ENCODE assay signal across 1 cellular context in the genomic region with DNA sequence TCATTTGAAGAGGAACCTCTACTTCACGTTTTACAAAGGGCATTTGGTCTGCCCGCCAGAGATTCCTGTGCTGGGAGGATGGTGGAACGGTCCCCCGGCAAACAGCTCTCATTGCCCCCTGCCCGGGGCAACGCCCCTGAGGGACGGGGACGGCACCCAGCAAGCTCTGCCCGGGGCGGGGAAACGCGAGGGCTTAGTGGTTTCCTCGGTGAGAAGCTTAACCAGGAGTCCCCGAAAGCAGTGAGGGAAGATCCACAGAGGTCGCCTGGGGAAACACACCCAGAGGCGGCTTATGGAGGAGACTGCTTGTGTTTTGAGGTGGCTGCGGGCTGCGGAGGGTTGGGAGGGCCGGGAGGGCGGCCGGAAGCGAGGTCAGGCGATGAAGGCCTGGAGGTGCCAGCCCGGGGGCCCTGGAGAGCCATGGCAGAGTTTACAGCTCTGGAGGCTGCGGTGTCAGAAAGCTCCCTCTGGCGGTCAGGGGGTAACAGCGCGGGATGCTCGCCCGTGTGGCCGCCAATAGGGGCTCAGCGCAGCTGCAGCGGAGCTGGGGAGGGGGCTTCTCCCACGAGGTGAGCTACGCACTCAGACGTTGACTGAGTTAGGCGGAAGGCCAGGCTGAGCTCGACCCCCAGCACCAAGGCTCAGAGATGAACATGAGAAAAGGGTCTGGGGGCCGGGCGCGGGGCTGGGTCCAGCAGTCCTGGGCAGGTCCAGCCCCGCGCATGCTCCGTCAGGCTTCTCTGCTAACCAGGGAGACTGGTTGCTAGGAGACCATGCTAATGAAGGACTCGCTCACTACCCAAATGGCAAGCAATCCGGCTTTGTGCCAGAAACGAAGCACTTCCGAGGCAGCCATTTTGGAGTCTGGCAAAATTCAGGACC.
A peak's percentile ranks its signal among the peaks of the same experiment; 100 is the strongest.
TF ChIP-seq lines count a peak whose summit lies in the region.

No MANE protein-coding gene starts in this region.

TF ChIP-seq in GM23338, 12 proteins besides CTCF, POLR2A, EP300 and RAD21:
- TF ChIP-seq, protein P1, sequence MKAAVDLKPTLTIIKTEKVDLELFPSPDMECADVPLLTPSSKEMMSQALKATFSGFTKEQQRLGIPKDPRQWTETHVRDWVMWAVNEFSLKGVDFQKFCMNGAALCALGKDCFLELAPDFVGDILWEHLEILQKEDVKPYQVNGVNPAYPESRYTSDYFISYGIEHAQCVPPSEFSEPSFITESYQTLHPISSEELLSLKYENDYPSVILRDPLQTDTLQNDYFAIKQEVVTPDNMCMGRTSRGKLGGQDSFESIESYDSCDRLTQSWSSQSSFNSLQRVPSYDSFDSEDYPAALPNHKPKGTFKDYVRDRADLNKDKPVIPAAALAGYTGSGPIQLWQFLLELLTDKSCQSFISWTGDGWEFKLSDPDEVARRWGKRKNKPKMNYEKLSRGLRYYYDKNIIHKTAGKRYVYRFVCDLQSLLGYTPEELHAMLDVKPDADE (IDR thresholded peaks at IDR 0.05): no peak
- TF ChIP-seq CREB1 (CRISPR knock-in tag; IDR thresholded peaks at IDR 0.05; ENCODE audit: low read depth) (peak; percentile 63), STAT1 (IDR thresholded peaks at IDR 0.05; ENCODE audit: unreplicated experiment) (no peak), POLR2AphosphoS5 (IDR thresholded peaks at IDR 0.05; ENCODE audit: low read depth) (peak; percentile 29), EZH2 (IDR thresholded peaks at IDR 0.05; ENCODE audit: low read depth, unreplicated experiment) (no peak), EZH2phosphoT487 (IDR thresholded peaks at IDR 0.05; ENCODE audit: unreplicated experiment) (no peak), ZNF114 (CRISPR knock-in tag; IDR thresholded peaks at IDR 0.05) (no peak)
- TF ChIP-seq, protein P2, sequence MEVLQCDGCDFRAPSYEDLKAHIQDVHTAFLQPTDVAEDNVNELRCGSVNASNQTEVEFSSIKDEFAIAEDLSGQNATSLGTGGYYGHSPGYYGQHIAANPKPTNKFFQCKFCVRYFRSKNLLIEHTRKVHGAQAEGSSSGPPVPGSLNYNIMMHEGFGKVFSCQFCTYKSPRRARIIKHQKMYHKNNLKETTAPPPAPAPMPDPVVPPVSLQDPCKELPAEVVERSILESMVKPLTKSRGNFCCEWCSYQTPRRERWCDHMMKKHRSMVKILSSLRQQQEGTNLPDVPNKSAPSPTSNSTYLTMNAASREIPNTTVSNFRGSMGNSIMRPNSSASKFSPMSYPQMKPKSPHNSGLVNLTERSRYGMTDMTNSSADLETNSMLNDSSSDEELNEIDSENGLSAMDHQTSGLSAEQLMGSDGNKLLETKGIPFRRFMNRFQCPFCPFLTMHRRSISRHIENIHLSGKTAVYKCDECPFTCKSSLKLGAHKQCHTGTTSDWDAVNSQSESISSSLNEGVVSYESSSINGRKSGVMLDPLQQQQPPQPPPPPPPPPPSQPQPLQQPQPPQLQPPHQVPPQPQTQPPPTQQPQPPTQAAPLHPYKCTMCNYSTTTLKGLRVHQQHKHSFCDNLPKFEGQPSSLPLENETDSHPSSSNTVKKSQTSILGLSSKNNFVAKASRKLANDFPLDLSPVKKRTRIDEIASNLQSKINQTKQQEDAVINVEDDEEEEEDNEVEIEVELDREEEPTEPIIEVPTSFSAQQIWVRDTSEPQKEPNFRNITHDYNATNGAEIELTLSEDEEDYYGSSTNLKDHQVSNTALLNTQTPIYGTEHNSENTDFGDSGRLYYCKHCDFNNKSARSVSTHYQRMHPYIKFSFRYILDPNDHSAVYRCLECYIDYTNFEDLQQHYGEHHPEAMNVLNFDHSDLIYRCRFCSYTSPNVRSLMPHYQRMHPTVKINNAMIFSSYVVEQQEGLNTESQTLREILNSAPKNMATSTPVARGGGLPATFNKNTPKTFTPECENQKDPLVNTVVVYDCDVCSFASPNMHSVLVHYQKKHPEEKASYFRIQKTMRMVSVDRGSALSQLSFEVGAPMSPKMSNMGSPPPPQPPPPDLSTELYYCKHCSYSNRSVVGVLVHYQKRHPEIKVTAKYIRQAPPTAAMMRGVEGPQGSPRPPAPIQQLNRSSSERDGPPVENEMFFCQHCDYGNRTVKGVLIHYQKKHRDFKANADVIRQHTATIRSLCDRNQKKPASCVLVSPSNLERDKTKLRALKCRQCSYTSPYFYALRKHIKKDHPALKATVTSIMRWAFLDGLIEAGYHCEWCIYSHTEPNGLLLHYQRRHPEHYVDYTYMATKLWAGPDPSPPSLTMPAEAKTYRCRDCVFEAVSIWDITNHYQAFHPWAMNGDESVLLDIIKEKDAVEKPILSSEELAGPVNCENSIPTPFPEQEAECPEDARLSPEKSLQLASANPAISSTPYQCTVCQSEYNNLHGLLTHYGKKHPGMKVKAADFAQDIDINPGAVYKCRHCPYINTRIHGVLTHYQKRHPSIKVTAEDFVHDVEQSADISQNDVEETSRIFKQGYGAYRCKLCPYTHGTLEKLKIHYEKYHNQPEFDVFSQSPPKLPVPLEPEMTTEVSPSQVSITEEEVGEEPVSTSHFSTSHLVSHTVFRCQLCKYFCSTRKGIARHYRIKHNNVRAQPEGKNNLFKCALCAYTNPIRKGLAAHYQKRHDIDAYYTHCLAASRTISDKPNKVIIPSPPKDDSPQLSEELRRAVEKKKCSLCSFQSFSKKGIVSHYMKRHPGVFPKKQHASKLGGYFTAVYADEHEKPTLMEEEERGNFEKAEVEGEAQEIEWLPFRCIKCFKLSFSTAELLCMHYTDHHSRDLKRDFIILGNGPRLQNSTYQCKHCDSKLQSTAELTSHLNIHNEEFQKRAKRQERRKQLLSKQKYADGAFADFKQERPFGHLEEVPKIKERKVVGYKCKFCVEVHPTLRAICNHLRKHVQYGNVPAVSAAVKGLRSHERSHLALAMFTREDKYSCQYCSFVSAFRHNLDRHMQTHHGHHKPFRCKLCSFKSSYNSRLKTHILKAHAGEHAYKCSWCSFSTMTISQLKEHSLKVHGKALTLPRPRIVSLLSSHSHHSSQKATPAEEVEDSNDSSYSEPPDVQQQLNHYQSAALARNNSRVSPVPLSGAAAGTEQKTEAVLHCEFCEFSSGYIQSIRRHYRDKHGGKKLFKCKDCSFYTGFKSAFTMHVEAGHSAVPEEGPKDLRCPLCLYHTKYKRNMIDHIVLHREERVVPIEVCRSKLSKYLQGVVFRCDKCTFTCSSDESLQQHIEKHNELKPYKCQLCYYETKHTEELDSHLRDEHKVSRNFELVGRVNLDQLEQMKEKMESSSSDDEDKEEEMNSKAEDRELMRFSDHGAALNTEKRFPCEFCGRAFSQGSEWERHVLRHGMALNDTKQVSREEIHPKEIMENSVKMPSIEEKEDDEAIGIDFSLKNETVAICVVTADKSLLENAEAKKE (CRISPR knock-in tag; IDR thresholded peaks at IDR 0.05): no peak
- TF ChIP-seq, protein P3, sequence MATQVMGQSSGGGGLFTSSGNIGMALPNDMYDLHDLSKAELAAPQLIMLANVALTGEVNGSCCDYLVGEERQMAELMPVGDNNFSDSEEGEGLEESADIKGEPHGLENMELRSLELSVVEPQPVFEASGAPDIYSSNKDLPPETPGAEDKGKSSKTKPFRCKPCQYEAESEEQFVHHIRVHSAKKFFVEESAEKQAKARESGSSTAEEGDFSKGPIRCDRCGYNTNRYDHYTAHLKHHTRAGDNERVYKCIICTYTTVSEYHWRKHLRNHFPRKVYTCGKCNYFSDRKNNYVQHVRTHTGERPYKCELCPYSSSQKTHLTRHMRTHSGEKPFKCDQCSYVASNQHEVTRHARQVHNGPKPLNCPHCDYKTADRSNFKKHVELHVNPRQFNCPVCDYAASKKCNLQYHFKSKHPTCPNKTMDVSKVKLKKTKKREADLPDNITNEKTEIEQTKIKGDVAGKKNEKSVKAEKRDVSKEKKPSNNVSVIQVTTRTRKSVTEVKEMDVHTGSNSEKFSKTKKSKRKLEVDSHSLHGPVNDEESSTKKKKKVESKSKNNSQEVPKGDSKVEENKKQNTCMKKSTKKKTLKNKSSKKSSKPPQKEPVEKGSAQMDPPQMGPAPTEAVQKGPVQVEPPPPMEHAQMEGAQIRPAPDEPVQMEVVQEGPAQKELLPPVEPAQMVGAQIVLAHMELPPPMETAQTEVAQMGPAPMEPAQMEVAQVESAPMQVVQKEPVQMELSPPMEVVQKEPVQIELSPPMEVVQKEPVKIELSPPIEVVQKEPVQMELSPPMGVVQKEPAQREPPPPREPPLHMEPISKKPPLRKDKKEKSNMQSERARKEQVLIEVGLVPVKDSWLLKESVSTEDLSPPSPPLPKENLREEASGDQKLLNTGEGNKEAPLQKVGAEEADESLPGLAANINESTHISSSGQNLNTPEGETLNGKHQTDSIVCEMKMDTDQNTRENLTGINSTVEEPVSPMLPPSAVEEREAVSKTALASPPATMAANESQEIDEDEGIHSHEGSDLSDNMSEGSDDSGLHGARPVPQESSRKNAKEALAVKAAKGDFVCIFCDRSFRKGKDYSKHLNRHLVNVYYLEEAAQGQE (IDR thresholded peaks at IDR 0.05; ENCODE audit: unreplicated experiment): no peak
